ENCODE assay signal across 1 cellular context in genomic region chr17:58337126-58337599, GRCh38.
TF ChIP-seq lines count a peak whose summit lies in the region.

No MANE protein-coding gene starts in this region.

TF ChIP-seq in GM23338, 12 proteins besides CTCF, POLR2A, EP300 and RAD21 (continued from another document):
- TF ChIP-seq, protein P1, sequence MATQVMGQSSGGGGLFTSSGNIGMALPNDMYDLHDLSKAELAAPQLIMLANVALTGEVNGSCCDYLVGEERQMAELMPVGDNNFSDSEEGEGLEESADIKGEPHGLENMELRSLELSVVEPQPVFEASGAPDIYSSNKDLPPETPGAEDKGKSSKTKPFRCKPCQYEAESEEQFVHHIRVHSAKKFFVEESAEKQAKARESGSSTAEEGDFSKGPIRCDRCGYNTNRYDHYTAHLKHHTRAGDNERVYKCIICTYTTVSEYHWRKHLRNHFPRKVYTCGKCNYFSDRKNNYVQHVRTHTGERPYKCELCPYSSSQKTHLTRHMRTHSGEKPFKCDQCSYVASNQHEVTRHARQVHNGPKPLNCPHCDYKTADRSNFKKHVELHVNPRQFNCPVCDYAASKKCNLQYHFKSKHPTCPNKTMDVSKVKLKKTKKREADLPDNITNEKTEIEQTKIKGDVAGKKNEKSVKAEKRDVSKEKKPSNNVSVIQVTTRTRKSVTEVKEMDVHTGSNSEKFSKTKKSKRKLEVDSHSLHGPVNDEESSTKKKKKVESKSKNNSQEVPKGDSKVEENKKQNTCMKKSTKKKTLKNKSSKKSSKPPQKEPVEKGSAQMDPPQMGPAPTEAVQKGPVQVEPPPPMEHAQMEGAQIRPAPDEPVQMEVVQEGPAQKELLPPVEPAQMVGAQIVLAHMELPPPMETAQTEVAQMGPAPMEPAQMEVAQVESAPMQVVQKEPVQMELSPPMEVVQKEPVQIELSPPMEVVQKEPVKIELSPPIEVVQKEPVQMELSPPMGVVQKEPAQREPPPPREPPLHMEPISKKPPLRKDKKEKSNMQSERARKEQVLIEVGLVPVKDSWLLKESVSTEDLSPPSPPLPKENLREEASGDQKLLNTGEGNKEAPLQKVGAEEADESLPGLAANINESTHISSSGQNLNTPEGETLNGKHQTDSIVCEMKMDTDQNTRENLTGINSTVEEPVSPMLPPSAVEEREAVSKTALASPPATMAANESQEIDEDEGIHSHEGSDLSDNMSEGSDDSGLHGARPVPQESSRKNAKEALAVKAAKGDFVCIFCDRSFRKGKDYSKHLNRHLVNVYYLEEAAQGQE (IDR thresholded peaks at IDR 0.05; ENCODE audit: unreplicated experiment): no peak
TF ChIP-seq in GM23338: peak in this region for 0.
